In the genomic region with DNA sequence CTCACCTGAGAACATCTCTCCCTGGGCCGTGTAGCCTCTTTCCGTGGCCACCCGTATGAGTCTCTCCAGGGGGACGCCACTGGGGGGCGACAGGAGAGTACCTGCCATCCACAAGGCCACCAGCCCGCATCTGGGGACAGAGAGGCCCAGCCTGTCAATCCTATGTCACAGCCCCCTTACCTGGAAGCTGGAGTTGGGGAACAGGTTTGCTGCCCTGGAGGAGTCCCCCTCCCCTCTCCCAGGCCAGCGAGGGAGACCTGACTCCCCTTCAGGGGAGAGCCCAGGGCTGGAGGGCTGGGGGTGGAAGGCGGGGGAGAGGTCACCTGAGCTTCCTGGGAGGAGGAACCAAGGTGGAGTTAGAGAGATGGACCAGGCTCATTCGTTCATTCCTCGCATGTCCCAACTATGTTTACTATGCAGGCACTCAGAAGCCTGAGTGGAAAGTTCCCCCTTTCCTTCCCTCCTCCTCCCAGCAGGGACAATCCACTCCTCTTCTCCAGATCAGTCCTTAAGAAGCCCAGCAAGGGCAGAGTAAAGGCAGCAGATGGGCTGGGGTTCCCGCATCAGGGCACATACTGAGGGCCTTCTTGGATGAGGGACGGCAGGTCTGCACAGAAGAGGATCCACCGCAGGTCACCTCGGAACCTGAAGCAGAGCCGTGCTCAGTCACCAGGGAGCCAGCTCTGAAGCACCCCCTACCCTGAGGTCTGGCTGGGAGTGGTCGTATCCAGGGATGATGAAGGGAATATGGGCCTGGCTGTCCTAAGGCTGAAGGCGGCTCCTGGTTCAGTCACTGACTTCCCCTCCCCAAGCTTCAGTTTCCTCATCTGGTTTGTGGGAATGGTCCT, we compare ENCODE assay signal across 1 cellular context.
TF ChIP-seq lines count a peak whose summit lies in the region.

No MANE protein-coding gene starts in this region.

TF ChIP-seq in K562, 482 proteins besides CTCF, POLR2A, EP300 and RAD21:
- no peak for TF ChIP-seq SREBF2 (CRISPR knock-in tag; IDR thresholded peaks at IDR 0.05)
- TF ChIP-seq, protein P1, sequence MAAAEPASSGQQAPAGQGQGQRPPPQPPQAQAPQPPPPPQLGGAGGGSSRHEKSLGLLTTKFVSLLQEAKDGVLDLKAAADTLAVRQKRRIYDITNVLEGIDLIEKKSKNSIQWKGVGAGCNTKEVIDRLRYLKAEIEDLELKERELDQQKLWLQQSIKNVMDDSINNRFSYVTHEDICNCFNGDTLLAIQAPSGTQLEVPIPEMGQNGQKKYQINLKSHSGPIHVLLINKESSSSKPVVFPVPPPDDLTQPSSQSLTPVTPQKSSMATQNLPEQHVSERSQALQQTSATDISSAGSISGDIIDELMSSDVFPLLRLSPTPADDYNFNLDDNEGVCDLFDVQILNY (CRISPR knock-in tag; IDR thresholded peaks at IDR 0.05) = no peak
- TF ChIP-seq, protein P2, sequence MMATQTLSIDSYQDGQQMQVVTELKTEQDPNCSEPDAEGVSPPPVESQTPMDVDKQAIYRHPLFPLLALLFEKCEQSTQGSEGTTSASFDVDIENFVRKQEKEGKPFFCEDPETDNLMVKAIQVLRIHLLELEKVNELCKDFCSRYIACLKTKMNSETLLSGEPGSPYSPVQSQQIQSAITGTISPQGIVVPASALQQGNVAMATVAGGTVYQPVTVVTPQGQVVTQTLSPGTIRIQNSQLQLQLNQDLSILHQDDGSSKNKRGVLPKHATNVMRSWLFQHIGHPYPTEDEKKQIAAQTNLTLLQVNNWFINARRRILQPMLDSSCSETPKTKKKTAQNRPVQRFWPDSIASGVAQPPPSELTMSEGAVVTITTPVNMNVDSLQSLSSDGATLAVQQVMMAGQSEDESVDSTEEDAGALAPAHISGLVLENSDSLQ (IDR thresholded peaks at IDR 0.05) = peak; percentile 75
- TF ChIP-seq ZFPM2 (CRISPR knock-in tag; IDR thresholded peaks at IDR 0.05) = no peak
- TF ChIP-seq, protein P3, sequence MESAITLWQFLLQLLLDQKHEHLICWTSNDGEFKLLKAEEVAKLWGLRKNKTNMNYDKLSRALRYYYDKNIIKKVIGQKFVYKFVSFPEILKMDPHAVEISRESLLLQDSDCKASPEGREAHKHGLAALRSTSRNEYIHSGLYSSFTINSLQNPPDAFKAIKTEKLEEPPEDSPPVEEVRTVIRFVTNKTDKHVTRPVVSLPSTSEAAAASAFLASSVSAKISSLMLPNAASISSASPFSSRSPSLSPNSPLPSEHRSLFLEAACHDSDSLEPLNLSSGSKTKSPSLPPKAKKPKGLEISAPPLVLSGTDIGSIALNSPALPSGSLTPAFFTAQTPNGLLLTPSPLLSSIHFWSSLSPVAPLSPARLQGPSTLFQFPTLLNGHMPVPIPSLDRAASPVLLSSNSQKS (CRISPR knock-in tag; IDR thresholded peaks at IDR 0.05) = no peak
- TF ChIP-seq CTBP1 (IDR thresholded peaks at IDR 0.05; ENCODE audit: borderline replicate concordance) = peak; percentile 64
- TF ChIP-seq, protein P4, sequence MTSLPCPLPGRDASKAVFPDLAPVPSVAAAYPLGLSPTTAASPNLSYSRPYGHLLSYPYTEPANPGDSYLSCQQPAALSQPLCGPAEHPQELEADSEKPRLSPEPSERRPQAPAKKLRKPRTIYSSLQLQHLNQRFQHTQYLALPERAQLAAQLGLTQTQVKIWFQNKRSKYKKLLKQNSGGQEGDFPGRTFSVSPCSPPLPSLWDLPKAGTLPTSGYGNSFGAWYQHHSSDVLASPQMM (CRISPR knock-in tag; IDR thresholded peaks at IDR 0.05) = no peak
- no peak for TF ChIP-seq HDAC6 (IDR thresholded peaks at IDR 0.05; ENCODE audit: low read depth, low read length)
- no peak for TF ChIP-seq RFX1 (IDR thresholded peaks at IDR 0.05)
- TF ChIP-seq STAT5A (IDR thresholded peaks at IDR 0.05; ENCODE audit: borderline replicate concordance, low read length) = no peak
- no peak for TF ChIP-seq NCOA4 (IDR thresholded peaks at IDR 0.05; ENCODE audit: partially characterized antibody)
- TF ChIP-seq, protein P5, sequence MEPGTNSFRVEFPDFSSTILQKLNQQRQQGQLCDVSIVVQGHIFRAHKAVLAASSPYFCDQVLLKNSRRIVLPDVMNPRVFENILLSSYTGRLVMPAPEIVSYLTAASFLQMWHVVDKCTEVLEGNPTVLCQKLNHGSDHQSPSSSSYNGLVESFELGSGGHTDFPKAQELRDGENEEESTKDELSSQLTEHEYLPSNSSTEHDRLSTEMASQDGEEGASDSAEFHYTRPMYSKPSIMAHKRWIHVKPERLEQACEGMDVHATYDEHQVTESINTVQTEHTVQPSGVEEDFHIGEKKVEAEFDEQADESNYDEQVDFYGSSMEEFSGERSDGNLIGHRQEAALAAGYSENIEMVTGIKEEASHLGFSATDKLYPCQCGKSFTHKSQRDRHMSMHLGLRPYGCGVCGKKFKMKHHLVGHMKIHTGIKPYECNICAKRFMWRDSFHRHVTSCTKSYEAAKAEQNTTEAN (CRISPR knock-in tag; IDR thresholded peaks at IDR 0.05) = no peak
